1 cellular context compared by ENCODE assay signal in the genomic region with DNA sequence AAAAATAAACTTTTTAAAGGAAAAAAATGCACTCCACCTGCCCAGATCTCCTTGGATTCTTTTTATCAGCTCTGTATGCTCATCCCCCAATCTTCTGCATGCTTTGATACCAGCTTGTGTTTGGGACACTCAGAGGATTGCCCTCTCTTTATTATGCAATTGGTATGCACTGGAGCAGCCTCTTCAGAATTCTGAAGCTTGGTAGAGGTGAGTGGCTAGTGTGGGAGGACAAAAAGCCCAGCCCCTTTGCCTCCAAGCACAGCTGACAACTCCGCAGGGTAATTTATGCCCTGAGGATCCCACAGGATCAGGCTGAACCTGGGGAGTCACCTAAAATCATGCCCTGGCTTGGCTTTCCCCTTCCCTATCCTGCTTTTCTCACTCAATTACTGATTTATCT.
TF ChIP-seq lines count a peak whose summit lies in the region.

No MANE protein-coding gene starts in this region.

TF ChIP-seq in WTC11, 78 proteins besides CTCF, POLR2A, EP300 and RAD21 (continued from another document):
- TF ChIP-seq, protein P1, sequence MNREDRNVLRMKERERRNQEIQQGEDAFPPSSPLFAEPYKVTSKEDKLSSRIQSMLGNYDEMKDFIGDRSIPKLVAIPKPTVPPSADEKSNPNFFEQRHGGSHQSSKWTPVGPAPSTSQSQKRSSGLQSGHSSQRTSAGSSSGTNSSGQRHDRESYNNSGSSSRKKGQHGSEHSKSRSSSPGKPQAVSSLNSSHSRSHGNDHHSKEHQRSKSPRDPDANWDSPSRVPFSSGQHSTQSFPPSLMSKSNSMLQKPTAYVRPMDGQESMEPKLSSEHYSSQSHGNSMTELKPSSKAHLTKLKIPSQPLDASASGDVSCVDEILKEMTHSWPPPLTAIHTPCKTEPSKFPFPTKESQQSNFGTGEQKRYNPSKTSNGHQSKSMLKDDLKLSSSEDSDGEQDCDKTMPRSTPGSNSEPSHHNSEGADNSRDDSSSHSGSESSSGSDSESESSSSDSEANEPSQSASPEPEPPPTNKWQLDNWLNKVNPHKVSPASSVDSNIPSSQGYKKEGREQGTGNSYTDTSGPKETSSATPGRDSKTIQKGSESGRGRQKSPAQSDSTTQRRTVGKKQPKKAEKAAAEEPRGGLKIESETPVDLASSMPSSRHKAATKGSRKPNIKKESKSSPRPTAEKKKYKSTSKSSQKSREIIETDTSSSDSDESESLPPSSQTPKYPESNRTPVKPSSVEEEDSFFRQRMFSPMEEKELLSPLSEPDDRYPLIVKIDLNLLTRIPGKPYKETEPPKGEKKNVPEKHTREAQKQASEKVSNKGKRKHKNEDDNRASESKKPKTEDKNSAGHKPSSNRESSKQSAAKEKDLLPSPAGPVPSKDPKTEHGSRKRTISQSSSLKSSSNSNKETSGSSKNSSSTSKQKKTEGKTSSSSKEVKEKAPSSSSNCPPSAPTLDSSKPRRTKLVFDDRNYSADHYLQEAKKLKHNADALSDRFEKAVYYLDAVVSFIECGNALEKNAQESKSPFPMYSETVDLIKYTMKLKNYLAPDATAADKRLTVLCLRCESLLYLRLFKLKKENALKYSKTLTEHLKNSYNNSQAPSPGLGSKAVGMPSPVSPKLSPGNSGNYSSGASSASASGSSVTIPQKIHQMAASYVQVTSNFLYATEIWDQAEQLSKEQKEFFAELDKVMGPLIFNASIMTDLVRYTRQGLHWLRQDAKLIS (CRISPR knock-in tag; IDR thresholded peaks at IDR 0.05; ENCODE audit: borderline replicate concordance): no peak
- no peak for TF ChIP-seq GRHL2 (CRISPR knock-in tag; IDR thresholded peaks at IDR 0.05; ENCODE audit: insufficient replicate concordance, severe bottlenecking)
